Comparison of ENCODE assay signal across 8 cellular contexts in genomic region chr13:94550030-94550738, GRCh38. TPM values are rescaled to one million over a fixed set of nuclear protein-coding genes. Genes with fewer than 3 reads are reported as not detected.
DNase-seq lines count a peak whose midpoint lies in the region; ATAC-seq, FAIRE-seq and TF ChIP-seq lines count a peak whose summit lies in the region.

No MANE protein-coding gene starts in this region.

- peaks cover 0 to 13% of the 10 kb centered on the region in 2 experiments for H3K4me1 ChIP-seq in neutrophil (ENCODE audit: control insufficient read depth in 1 of 2, insufficient read depth in 1 of 2, low read depth in 1 of 2, low read length in 1 of 2)

- peaks cover 8% of the 10 kb centered on the region for H3K4me1 Mint-ChIP-seq in activated T-cell treated with anti-CD3 and anti-CD28 coated beads, Interleukin-2, amount 50 U/mL, for 4 hours (ENCODE audit: low read depth)
- H3K4me1 Mint-ChIP-seq in T-helper 17 cell: peaks cover 25% of the 10 kb centered on the region

- peak overlapping the region; percentile 88 for H3K4me3 Mint-ChIP-seq in activated T-cell treated with anti-CD3 and anti-CD28 coated beads, Interleukin-2, amount 50 U/mL, for 4 hours
- H3K4me3 Mint-ChIP-seq in T-helper 17 cell: peak overlapping the region; percentile 77

- H3K36me3 Mint-ChIP-seq in activated T-cell treated with anti-CD3 and anti-CD28 coated beads, Interleukin-2, amount 50 U/mL, for 4 hours (ENCODE audit: insufficient read depth): peaks cover 2% of the 10 kb centered on the region
- H3K36me3 Mint-ChIP-seq in T-helper 17 cell (ENCODE audit: low read depth): peaks cover 3% of the 10 kb centered on the region

- FAIRE-seq in D721Med (lab: Jason Lieb, UNC): no peak

- peak overlapping the region; percentile 87 for H3K4me3 ChIP-seq in fibroblast of mammary gland (ENCODE audit: control insufficient read depth, low read depth, low read length)
- H3K4me3 ChIP-seq in neutrophil (ENCODE audit: low read depth in 1 of 2, low read length in 1 of 2): peak overlapping the region; percentile 61 to 66

- no peaks in the 10 kb centered on the region for H3K36me3 ChIP-seq in neutrophil

- peaks cover 3% of the 10 kb centered on the region for H3K27me3 Mint-ChIP-seq in activated T-cell treated with anti-CD3 and anti-CD28 coated beads, Interleukin-2, amount 50 U/mL, for 4 hours (ENCODE audit: low read depth)
- H3K27me3 Mint-ChIP-seq in T-helper 17 cell: no peaks in the 10 kb centered on the region

- no peaks in the 10 kb centered on the region for H3K9me3 Mint-ChIP-seq in activated T-cell treated with anti-CD3 and anti-CD28 coated beads, Interleukin-2, amount 50 U/mL, for 4 hours

- H3K27ac Mint-ChIP-seq in T-helper 17 cell: peak overlapping the region; percentile 86

- peak; percentile 3 to 6 for ATAC-seq in activated T-cell treated with anti-CD3 and anti-CD28 coated beads, Interleukin-2, amount 50 U/mL, for 4 hours
- ATAC-seq in HG03066 (IDR thresholded peaks at IDR 0.05; ENCODE audit: low read depth, unreplicated experiment): peak; percentile 3
- ATAC-seq in T-helper 17 cell: no peak

- no peaks in the 10 kb centered on the region for H3K9me3 ChIP-seq in T-helper 17 cell (ENCODE audit: control insufficient read depth, low read length, poor library complexity, severe bottlenecking)
- no peaks in the 10 kb centered on the region for H3K9me3 ChIP-seq in neutrophil

- no peak for DNase-seq in activated T-cell treated with anti-CD3 and anti-CD28 coated beads, Interleukin-2, amount 50 U/mL, for 4 hours
- DNase-seq in activated T-cell treated with anti-CD3 and anti-CD28 coated beads for 4 hours (no peak), T-helper 17 cell (no peak), fibroblast of mammary gland (ENCODE audit: low read depth) (peak; percentile 52), D721Med (ENCODE audit: insufficient read length, low spot score) (no peak)
- no peak for DNase-seq in effector CD8-positive, alpha-beta T cell (lab: John Stamatoyannopoulos, UW)

- TF ChIP-seq CTCF in fibroblast of mammary gland (conservative IDR thresholded peaks at IDR 0.05; ENCODE audit: control insufficient read depth, insufficient read depth, low read depth, low read length): no peak
- TF ChIP-seq CTCF in neutrophil (IDR thresholded peaks at IDR 0.05): no peak
- TF ChIP-seq CTCF in D721Med (IDR thresholded peaks at IDR 0.05; ENCODE audit: insufficient read depth, missing control alignments): no peak

- H3K27me3 ChIP-seq in neutrophil: peaks cover 59% of the 10 kb centered on the region

- H3K27ac ChIP-seq in neutrophil: no peak overlapping the region

RNA-seq across cellular contexts. Expression of gene TGDS, which starts 45.8 kb away (rescaled TPM):
- 10 to 100 TPM; 22.0 to 27.8 (median 26.4) TPM for total RNA-seq in activated T-cell treated with anti-CD3 and anti-CD28 coated beads, Interleukin-2, amount 50 U/mL, for 4 hours
- 1 to 10 TPM; 5.5 to 5.9 TPM for total RNA-seq in T-helper 17 cell

RNA-seq across cellular contexts. Expression of gene GPR180, which starts 51.5 kb away (rescaled TPM):
- 1 to 10 TPM; 6.0 to 8.3 (median 7.0) TPM for total RNA-seq in activated T-cell treated with anti-CD3 and anti-CD28 coated beads, Interleukin-2, amount 50 U/mL, for 4 hours
- total RNA-seq in T-helper 17 cell: 1 to 10 TPM; 1.3 to 1.4 TPM
